In genomic region chr16:13244770-13245169, GRCh38 we compare ENCODE assay signal across 8 cellular contexts.
"Had no signal": no experiment of that assay in that cellular context is flagged by ENCODE, and none has a peak within 500 bp of the region (broad histone marks: within the 10 kb centered on the region; RNA-seq: fewer than 3 reads in every experiment).

No MANE protein-coding gene starts in this region.

- FAIRE-seq: G401.6, GM12878, GM12891, GM12892, GM18507, GM19239 had no signal

- DNase-seq: GDM1, GF-D8 had no signal

- ATAC-seq: GM12878 had no signal

- H3K4me3 ChIP-seq: GM12878 had no signal
